22 cellular contexts compared by ENCODE assay signal in the genomic region with DNA sequence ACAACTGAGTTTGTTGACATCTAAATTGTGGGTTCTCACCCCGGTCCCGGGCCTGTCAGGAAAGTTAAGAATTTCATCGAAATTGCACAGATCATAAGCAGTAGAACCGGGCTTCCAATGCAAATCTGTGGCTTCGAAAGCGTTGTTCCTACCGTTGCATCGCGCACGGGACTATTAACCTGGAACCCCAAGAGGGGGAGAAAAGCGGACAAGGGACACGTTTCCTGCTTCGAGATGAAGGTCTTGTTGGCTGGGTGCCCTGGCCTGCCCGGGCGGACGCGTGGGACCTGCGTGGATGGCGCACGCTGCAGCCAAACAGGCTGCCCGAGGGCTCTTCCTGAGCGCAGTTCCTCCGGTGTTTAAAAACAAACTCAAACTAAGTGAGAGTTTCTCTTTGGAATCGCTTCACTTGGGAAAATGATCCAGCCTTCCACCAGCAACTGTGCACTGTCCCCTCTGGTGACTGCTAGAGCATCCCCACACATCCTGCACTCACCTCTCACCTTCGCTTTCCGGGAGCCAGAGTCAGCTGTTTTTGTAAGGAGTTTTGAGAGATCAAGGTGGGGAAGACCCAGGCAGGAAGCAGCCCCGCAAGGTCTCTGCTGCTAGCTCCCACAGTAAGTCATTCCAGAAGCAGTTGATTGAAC. TPM values are rescaled to one million over a fixed set of nuclear protein-coding genes. Genes with fewer than 3 reads are reported as not detected.
DNase-seq lines count a peak whose midpoint lies in the region; ATAC-seq and TF ChIP-seq lines count a peak whose summit lies in the region.
"Had no signal": no experiment of that assay in that cellular context is flagged by ENCODE, and none has a peak within 500 bp of the region (broad histone marks: within the 10 kb centered on the region; RNA-seq: fewer than 3 reads in every experiment).

No MANE protein-coding gene starts in this region.

- H3K36me3 ChIP-seq in cardiac muscle cell: no peaks in the 10 kb centered on the region
- H3K36me3 ChIP-seq: BLaER1 treated with 17β-estradiol and CSF1 and Interleukin-3, amounts not matched to agents 10 nM and 100 nM; MG63 had no signal

- H3K27ac ChIP-seq in cardiac muscle cell: no peak overlapping the region
- H3K27ac ChIP-seq: BLaER1 treated with 17β-estradiol and CSF1 and Interleukin-3, amounts not matched to agents 10 nM and 100 nM had no signal

- no peak for ATAC-seq in activated naive CD8-positive, alpha-beta T cell treated with anti-CD3 and anti-CD28 coated beads, Interleukin-2, amount 50 U/mL, for 24 hours
- ATAC-seq in GM18861 (IDR thresholded peaks at IDR 0.05; ENCODE audit: unreplicated experiment) (no peak), HG02623 (IDR thresholded peaks at IDR 0.05; ENCODE audit: unreplicated experiment) (no peak)
- ATAC-seq: esophagus mucosa; naive thymus-derived CD4-positive, alpha-beta T cell had no signal

- H3K9me3 ChIP-seq in cardiac muscle cell (ENCODE audit: low read depth): no peaks in the 10 kb centered on the region
- H3K9me3 ChIP-seq: Caco-2, MG63 had no signal

- DNase-seq in cardiac muscle cell (ENCODE audit: low read depth in 1 of 2, low spot score in 1 of 2) (peak in 1 of 2 donors; percentile 30), cardiac septum (ENCODE audit: low spot score) (no peak), left kidney (ENCODE audit: low read depth, low spot score) (peak; percentile 31), type B pancreatic cell (ENCODE audit: extremely low spot score, unreplicated experiment) (no peak), glomerular visceral epithelial cell (ENCODE audit: extremely low spot score) (no peak)
- DNase-seq in activated naive CD8-positive, alpha-beta T cell treated with anti-CD3 and anti-CD28 coated beads, Interleukin-2, amount 50 U/mL, for 24 hours: no peak
- DNase-seq: activated CD4-positive, CD25-positive, alpha-beta regulatory T cell; Caco-2; effector CD8-positive, alpha-beta T cell; foreskin melanocyte; HCEC 1CT; MG63; naive thymus-derived CD4-positive, alpha-beta T cell; NCI-H1417 treated with DMSO at 0.1 percent for 48 hours; NCI-H510A treated with DMSO at 0.1 percent for 48 hours had no signal

- H3K9me3 Mint-ChIP-seq in activated naive CD8-positive, alpha-beta T cell treated with anti-CD3 and anti-CD28 coated beads, Interleukin-2, amount 50 U/mL, for 24 hours: peaks cover 12% of the 10 kb centered on the region
- H3K9me3 Mint-ChIP-seq in type B pancreatic cell: no peaks in the 10 kb centered on the region
- H3K9me3 Mint-ChIP-seq: activated naive CD4-positive, alpha-beta T cell treated with anti-CD3 and anti-CD28 coated beads, Interleukin-2, amount 50 U/mL, for 24 hours had no signal

- H3K27me3 ChIP-seq in cardiac muscle cell: peaks cover 55% of the 10 kb centered on the region
- H3K27me3 ChIP-seq: MG63 had no signal

- peaks cover 9% of the 10 kb centered on the region for H3K4me1 Mint-ChIP-seq in activated naive CD8-positive, alpha-beta T cell treated with anti-CD3 and anti-CD28 coated beads, Interleukin-2, amount 50 U/mL, for 24 hours
- H3K4me1 Mint-ChIP-seq in type B pancreatic cell (ENCODE audit: unreplicated experiment): peaks cover 4% of the 10 kb centered on the region

- intact Hi-C loops in cardiac septum (cut with DNase I): loop anchor here (5.0 kb wide), 1 partner anchor 163 kb away; no protein-coding TSS in a partner anchor

- H3K4me3 Mint-ChIP-seq in activated naive CD8-positive, alpha-beta T cell treated with anti-CD3 and anti-CD28 coated beads, Interleukin-2, amount 50 U/mL, for 24 hours: no peak overlapping the region
- H3K4me3 Mint-ChIP-seq in type B pancreatic cell: peak overlapping the region; percentile 78
- H3K4me3 Mint-ChIP-seq: activated naive CD4-positive, alpha-beta T cell treated with anti-CD3 and anti-CD28 coated beads, Interleukin-2, amount 50 U/mL, for 24 hours had no signal

- H3K27ac Mint-ChIP-seq in activated naive CD8-positive, alpha-beta T cell treated with anti-CD3 and anti-CD28 coated beads, Interleukin-2, amount 50 U/mL, for 24 hours: peak overlapping the region; percentile 49
- no peak overlapping the region for H3K27ac Mint-ChIP-seq in type B pancreatic cell
- H3K27ac Mint-ChIP-seq: activated naive CD4-positive, alpha-beta T cell treated with anti-CD3 and anti-CD28 coated beads, Interleukin-2, amount 50 U/mL, for 24 hours had no signal

- H3K4me1 ChIP-seq in cardiac muscle cell (ENCODE audit: low read depth): peaks cover 23% of the 10 kb centered on the region
- H3K4me1 ChIP-seq: BLaER1 treated with 17β-estradiol and CSF1 and Interleukin-3, amounts not matched to agents 10 nM and 100 nM; Caco-2 had no signal

- TF ChIP-seq CTCF in cardiac muscle cell (IDR thresholded peaks at IDR 0.05; ENCODE audit: low read depth, low read length) (no peak), type B pancreatic cell (conservative IDR thresholded peaks at IDR 0.05) (no peak)

- peaks cover 89% of the 10 kb centered on the region for H3K27me3 Mint-ChIP-seq in activated naive CD8-positive, alpha-beta T cell treated with anti-CD3 and anti-CD28 coated beads, Interleukin-2, amount 50 U/mL, for 24 hours
- peaks cover 97% of the 10 kb centered on the region for H3K27me3 Mint-ChIP-seq in type B pancreatic cell

- peaks cover 8% of the 10 kb centered on the region for H3K36me3 Mint-ChIP-seq in activated naive CD8-positive, alpha-beta T cell treated with anti-CD3 and anti-CD28 coated beads, Interleukin-2, amount 50 U/mL, for 24 hours (ENCODE audit: low read depth)
- H3K36me3 Mint-ChIP-seq in type B pancreatic cell: no peaks in the 10 kb centered on the region

- peak overlapping the region; percentile 86 for H3K4me3 ChIP-seq in cardiac muscle cell
- H3K4me3 ChIP-seq: BLaER1 treated with 17β-estradiol and CSF1 and Interleukin-3, amounts not matched to agents 10 nM and 100 nM; MG63 had no signal

RNA-seq across cellular contexts. Expression of a gene that starts 5.1 kb away (rescaled TPM):
- total RNA-seq in cardiac muscle cell (240 and 482 TPM in 2 replicates), cardiac septum (58.0 TPM), type B pancreatic cell (ENCODE audit: low replicate concordance) (0.46 and 0.48 TPM in 2 replicates)
- polyA plus RNA-seq in cardiac muscle cell: 25.0 and 40.1 TPM in 2 replicates
- total RNA-seq: activated CD8-positive, alpha-beta memory T cell treated with anti-CD3 and anti-CD28 coated beads for 36 hours; esophagus mucosa; kidney; naive thymus-derived CD4-positive, alpha-beta T cell had no signal
- polyA plus RNA-seq: naive thymus-derived CD4-positive, alpha-beta T cell had no signal

Comparison
In these comparisons a context has a peak if more than half of its experiments do, and no peak if none do; other contexts are left out.
1. RNA of a gene that starts 5.1 kb away (total RNA-seq): 240 to 482 TPM in cardiac muscle cell and 58.0 TPM in cardiac septum (single experiment); 0.46 to 0.48 TPM in type B pancreatic cell; every median in the first group is over 10 times any median in the second.